14 cellular contexts compared by ENCODE assay signal in the genomic region with DNA sequence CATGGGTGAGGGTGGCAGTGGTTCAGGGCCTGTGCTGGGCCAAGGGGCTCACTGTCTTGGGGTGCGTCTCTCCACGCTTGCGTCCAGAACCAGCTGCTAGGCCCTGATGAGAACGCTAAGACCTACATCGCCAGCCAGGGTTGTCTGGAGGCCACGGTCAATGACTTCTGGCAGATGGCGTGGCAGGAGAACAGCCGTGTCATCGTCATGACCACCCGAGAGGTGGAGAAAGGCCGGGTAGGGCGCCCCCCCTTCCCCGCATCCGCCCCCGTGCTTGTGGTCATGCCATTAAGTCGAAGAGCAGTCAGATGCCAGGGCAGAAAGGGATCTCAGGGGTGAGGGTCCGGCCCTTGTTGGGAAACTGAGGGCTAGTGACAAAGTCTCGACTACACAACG. TPM values are rescaled to one million over a fixed set of nuclear protein-coding genes. Genes with fewer than 3 reads are reported as not detected.
DNase-seq lines count a peak whose midpoint lies in the region; ATAC-seq, FAIRE-seq and TF ChIP-seq lines count a peak whose summit lies in the region.
"Had no signal": no experiment of that assay in that cellular context is flagged by ENCODE, and none has a peak within 500 bp of the region (broad histone marks: within the 10 kb centered on the region; RNA-seq: fewer than 3 reads in every experiment).

No MANE protein-coding gene starts in this region.

- TF ChIP-seq POLR2A in GM12891 (IDR thresholded peaks at IDR 0.05; ENCODE audit: low read depth, low read length), result 0 out of 2 replicates have a peak, but pooled peaks have one; percentile 14

- H3K4me3 Mint-ChIP-seq in naive B cell, result peak overlapping the region; percentile 80 to 99 (median 96)

- H4K20me1 ChIP-seq in BLaER1, result no peaks in the 10 kb centered on the region

- no peak for TF ChIP-seq CTCF in foreskin keratinocyte (conservative IDR thresholded peaks at IDR 0.05)

- peak overlapping the region in 5 of 6 donors; percentile 90 to 98 (median 93) for H3K27ac Mint-ChIP-seq in naive B cell

- H3K4me3 ChIP-seq in BLaER1, result peak overlapping the region; percentile 91

- peak overlapping the region; percentile 91 for H3K4me2 ChIP-seq in BLaER1

- H3K9me3 ChIP-seq in BLaER1, result no peaks in the 10 kb centered on the region

- H3K27me3 Mint-ChIP-seq in naive B cell, result no peaks in the 10 kb centered on the region

- H3K27ac ChIP-seq in BLaER1 (peak overlapping the region; percentile 91), foreskin keratinocyte (no peak overlapping the region)

- H3K9me3 Mint-ChIP-seq in naive B cell, result no peaks in the 10 kb centered on the region

- H3K9ac ChIP-seq in BLaER1, result peak overlapping the region; percentile 93

- peaks cover 29 to 84% of the 10 kb centered on the region in 2 donors for H3K36me3 Mint-ChIP-seq in naive B cell

- H3K4me1 ChIP-seq in BLaER1, result peaks cover 86% of the 10 kb centered on the region
- peaks cover 11% of the 10 kb centered on the region for H3K4me1 ChIP-seq in foreskin keratinocyte

- peaks cover 56% of the 10 kb centered on the region for H3K36me3 ChIP-seq in BLaER1

- FAIRE-seq in GM12891 (lab: Jason Lieb, UNC), result peak; percentile 83

- peaks cover 69 to 81% (median 74%) of the 10 kb centered on the region in 3 donors for H3K4me1 Mint-ChIP-seq in naive B cell

- DNase-seq in GM12891 (ENCODE audit: insufficient read length, low spot score) (no peak), naive B cell (no peak), NCI-H146 (lab: John Stamatoyannopoulos, UW) (no peak), Ammon's horn (ENCODE audit: low spot score) (no peak), foreskin keratinocyte (no peak)
- DNase-seq in activated CD8-positive, alpha-beta memory T cell treated with anti-CD3 and anti-CD28 coated beads, Interleukin-2, amount 50 U/mL, for 4 hours, result peak; percentile 58
- DNase-seq: NCI-H2029 treated with DMSO at 0.1 percent for 48 hours had no signal

- ATAC-seq in naive B cell (ENCODE audit: low read depth in 2 of 2) (no peak), HG03280 (IDR thresholded peaks at IDR 0.05; ENCODE audit: unreplicated experiment) (no peak), foreskin keratinocyte (no peak)
- ATAC-seq: sciatic nerve had no signal

- H3K27me3 ChIP-seq in BLaER1 (no peaks in the 10 kb centered on the region), foreskin keratinocyte (no peaks in the 10 kb centered on the region)

TF ChIP-seq in GM12891, 5 proteins besides CTCF, POLR2A, EP300 and RAD21:
- TF ChIP-seq POLR2AphosphoS5 (IDR thresholded peaks at IDR 0.05; ENCODE audit: low read depth, low read length) (no peak; the same call in 1 of the 2 replicates), SPI1 (IDR thresholded peaks at IDR 0.05; ENCODE audit: low read depth, low read length) (no peak), POU2F2 (IDR thresholded peaks at IDR 0.05; ENCODE audit: low read depth, low read length) (no peak), TAF1 (IDR thresholded peaks at IDR 0.05; ENCODE audit: low read depth, low read length) (no peak), PAX5 (IDR thresholded peaks at IDR 0.05; ENCODE audit: insufficient read depth, low read length, severe bottlenecking) (no peak)

RNA-seq across cellular contexts. Expression of gene PTPN6, which starts 5.2 kb away (rescaled TPM):
- 446 TPM for polyA plus RNA-seq in GM12891 (2012; ENCODE audit: low read depth, missing spikeins)
- polyA plus RNA-seq in naive B cell (ENCODE audit: low read depth in 6 of 6), result 1,000 to 10,000 TPM in 1 of 6 donors, 100 to 1,000 TPM in 5; 398 to 1,059 (median 612) TPM
- total RNA-seq in foreskin keratinocyte, result 22.5 and 23.2 TPM in 2 replicates
- polyA plus RNA-seq in foreskin keratinocyte, result 21.8 and 24.9 TPM in 2 replicates
- total RNA-seq: fibroblast of lung had no signal

RNA-seq across cellular contexts. Expression of gene C12orf57, which starts 12.5 kb away (rescaled TPM):
- polyA plus RNA-seq in GM12891 (2012; ENCODE audit: low read depth, missing spikeins), result 367 TPM
- polyA plus RNA-seq in naive B cell (ENCODE audit: low read depth in 6 of 6) (100 to 1,000 TPM; 126 to 211 (median 194) TPM), foreskin keratinocyte (177 and 232 TPM in 2 replicates)
- total RNA-seq in foreskin keratinocyte, result 119 and 147 TPM in 2 replicates

RNA-seq across cellular contexts. Expression of gene RNU7-1, which starts 12.7 kb away (rescaled TPM):
- polyA plus RNA-seq in GM12891 (2012; ENCODE audit: low read depth, missing spikeins), result not detected
- polyA plus RNA-seq in naive B cell (ENCODE audit: low read depth in 6 of 6) (not detected), foreskin keratinocyte (not detected in 2 replicates)
- total RNA-seq in foreskin keratinocyte, result not detected in 2 replicates
- total RNA-seq: fibroblast of lung; mucosa of gallbladder; sciatic nerve; T-helper 2 cell treated with Interferon-gamma antibody and Interleukin-4, amounts not matched to agents 100 ng/mL and 5 ng/mL, for 36 hours had no signal
- polyA plus RNA-seq: BJ, fibroblast of lung had no signal

RNA-seq across cellular contexts. Expression of gene PHB2, which starts 14.1 kb away (rescaled TPM):
- 357 TPM for polyA plus RNA-seq in GM12891 (2012; ENCODE audit: low read depth, missing spikeins)
- polyA plus RNA-seq in naive B cell (ENCODE audit: low read depth in 6 of 6) (100 to 1,000 TPM; 107 to 127 (median 114) TPM), foreskin keratinocyte (271 and 299 TPM in 2 replicates)
- total RNA-seq in foreskin keratinocyte, result 267 and 290 TPM in 2 replicates

RNA-seq across cellular contexts. Expression of gene EMG1, which starts 14.4 kb away (rescaled TPM):
- 70.2 TPM for polyA plus RNA-seq in GM12891 (2012; ENCODE audit: low read depth, missing spikeins)
- polyA plus RNA-seq in naive B cell (ENCODE audit: low read depth in 6 of 6) (10 to 100 TPM; 69.7 to 82.7 (median 80.4) TPM), foreskin keratinocyte (115 and 133 TPM in 2 replicates)
- total RNA-seq in foreskin keratinocyte, result 103 and 111 TPM in 2 replicates

Comparison
In these comparisons a context has a peak if more than half of its experiments do, and no peak if none do; other contexts are left out.
1. RNA of gene PTPN6, which starts 5.2 kb away (polyA plus RNA-seq): 398 to 1,059 TPM in naive B cell; 21.8 to 24.9 TPM in foreskin keratinocyte; every median in the first group is over 10 times any median in the second.